In the genomic region with DNA sequence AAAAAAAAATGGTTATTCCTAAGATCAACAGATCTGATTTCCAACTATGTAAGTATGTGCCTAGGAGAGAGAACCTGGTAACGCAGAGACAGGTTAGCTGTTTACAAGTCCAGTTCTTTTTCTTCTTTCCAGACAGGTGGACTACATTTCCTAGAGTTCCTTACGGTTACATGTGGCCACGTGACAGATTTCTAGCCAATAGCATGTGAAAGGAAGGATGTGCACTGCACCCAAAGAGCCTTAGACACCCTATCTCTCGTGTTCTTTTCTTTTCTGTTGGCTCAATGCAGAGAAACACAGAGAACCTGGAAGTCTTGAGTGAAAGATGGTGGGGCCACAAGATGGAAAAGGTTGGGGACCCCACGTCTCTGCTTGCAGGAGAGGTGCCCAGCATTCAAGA, we compare ENCODE assay signal across 1 cellular context.
TF ChIP-seq lines count a peak whose summit lies in the region.

No MANE protein-coding gene starts in this region.

TF ChIP-seq in Ishikawa, 13 proteins besides CTCF, POLR2A, EP300 and RAD21:
- TF ChIP-seq REST (IDR thresholded peaks at IDR 0.05; ENCODE audit: low read depth): no peak
- TF ChIP-seq, protein P1, sequence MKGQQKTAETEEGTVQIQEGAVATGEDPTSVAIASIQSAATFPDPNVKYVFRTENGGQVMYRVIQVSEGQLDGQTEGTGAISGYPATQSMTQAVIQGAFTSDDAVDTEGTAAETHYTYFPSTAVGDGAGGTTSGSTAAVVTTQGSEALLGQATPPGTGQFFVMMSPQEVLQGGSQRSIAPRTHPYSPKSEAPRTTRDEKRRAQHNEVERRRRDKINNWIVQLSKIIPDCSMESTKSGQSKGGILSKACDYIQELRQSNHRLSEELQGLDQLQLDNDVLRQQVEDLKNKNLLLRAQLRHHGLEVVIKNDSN (IDR thresholded peaks at IDR 0.05): peak; percentile 69
